26 cellular contexts compared by ENCODE assay signal in genomic region chr20:34798871-34799270, GRCh38. TPM values are rescaled to one million over a fixed set of nuclear protein-coding genes. Genes with fewer than 3 reads are reported as not detected.
DNase-seq lines count a peak whose midpoint lies in the region; ATAC-seq lines count a peak whose summit lies in the region.
"Had no signal": no experiment of that assay in that cellular context is flagged by ENCODE, and none has a peak within 500 bp of the region (broad histone marks: within the 10 kb centered on the region; RNA-seq: fewer than 3 reads in every experiment).

No MANE protein-coding gene starts in this region.

- H3K9me3 Mint-ChIP-seq in effector memory CD8-positive, alpha-beta T cell: no peaks in the 10 kb centered on the region
- no peaks in the 10 kb centered on the region for H3K9me3 Mint-ChIP-seq in stimulated activated effector memory CD8-positive, alpha-beta T cell treated with anti-CD3 and anti-CD28 coated beads, Interleukin-12 subunit alpha, Interleukin-12 subunit beta, amount 100 ng/mL, for 72 hours
- H3K9me3 Mint-ChIP-seq: CD4-positive, alpha-beta T cell had no signal

- no peaks in the 10 kb centered on the region for H3K36me3 Mint-ChIP-seq in T-helper 17 cell (ENCODE audit: low read depth)
- peaks cover 3% of the 10 kb centered on the region for H3K36me3 Mint-ChIP-seq in effector memory CD8-positive, alpha-beta T cell (ENCODE audit: insufficient read depth)
- H3K36me3 Mint-ChIP-seq in stimulated activated effector memory CD8-positive, alpha-beta T cell treated with anti-CD3 and anti-CD28 coated beads, Interleukin-12 subunit alpha, Interleukin-12 subunit beta, amount 100 ng/mL, for 72 hours: peaks cover 20% of the 10 kb centered on the region

- DNase-seq in GM04503 (ENCODE audit: low read depth): peak; percentile 17
- no peak for DNase-seq in T-helper 17 cell
- no peak for DNase-seq in effector memory CD8-positive, alpha-beta T cell
- no peak for DNase-seq in stimulated activated effector memory CD8-positive, alpha-beta T cell treated with anti-CD3 and anti-CD28 coated beads, Interleukin-12 subunit alpha, Interleukin-12 subunit beta, amount 100 ng/mL, for 72 hours (ENCODE audit: low spot score in 2 of 2)
- no peak for DNase-seq in hippocampal formation (lab: John Stamatoyannopoulos, UW)
- no peak for DNase-seq in foreskin melanocyte
- DNase-seq: AML-193; CD4-positive, alpha-beta T cell; COR-L47; DMS53; HCEC 1CT; KBM-7; MG63; NCI-H1105 treated with DMSO at 0.1 percent for 48 hours; NCI-H146; NCI-H1930; NCI-H446; NCI-H524 treated with DMSO at 0.1 percent for 48 hours; NCI-H774; NK-92 treated with Interleukin-12 subunit alpha and Interleukin-12 subunit beta, amount 100 ng/mL, for 24 hours; PC-3; SJCRH30 had no signal

- ATAC-seq in T-helper 17 cell (no peak), HG02981 (IDR thresholded peaks at IDR 0.05; ENCODE audit: unreplicated experiment) (no peak)
- no peak for ATAC-seq in effector memory CD8-positive, alpha-beta T cell (replicated peaks)
- ATAC-seq in stimulated activated effector memory CD8-positive, alpha-beta T cell treated with anti-CD3 and anti-CD28 coated beads, Interleukin-12 subunit alpha, Interleukin-12 subunit beta, amount 100 ng/mL, for 72 hours: no peak
- ATAC-seq: A549, GM12878, PC-3, SK-N-SH treated with all-trans-retinoic acid at 6 μM for 48 hours had no signal

- no peaks in the 10 kb centered on the region for H3K27me3 Mint-ChIP-seq in T-helper 17 cell
- H3K27me3 Mint-ChIP-seq in effector memory CD8-positive, alpha-beta T cell: no peaks in the 10 kb centered on the region
- H3K27me3 Mint-ChIP-seq: CD4-positive, alpha-beta T cell had no signal

- H3K4me3 Mint-ChIP-seq in T-helper 17 cell: no peak overlapping the region
- H3K4me3 Mint-ChIP-seq in effector memory CD8-positive, alpha-beta T cell: no peak overlapping the region
- no peak overlapping the region for H3K4me3 Mint-ChIP-seq in stimulated activated effector memory CD8-positive, alpha-beta T cell treated with anti-CD3 and anti-CD28 coated beads, Interleukin-12 subunit alpha, Interleukin-12 subunit beta, amount 100 ng/mL, for 72 hours
- H3K4me3 Mint-ChIP-seq: CD4-positive, alpha-beta T cell had no signal

- peaks cover 44% of the 10 kb centered on the region for H3K4me1 Mint-ChIP-seq in T-helper 17 cell
- peaks cover 32 to 49% of the 10 kb centered on the region in 2 donors for H3K4me1 Mint-ChIP-seq in effector memory CD8-positive, alpha-beta T cell (ENCODE audit: low read depth in 2 of 2)
- H3K4me1 Mint-ChIP-seq in stimulated activated effector memory CD8-positive, alpha-beta T cell treated with anti-CD3 and anti-CD28 coated beads, Interleukin-12 subunit alpha, Interleukin-12 subunit beta, amount 100 ng/mL, for 72 hours: peaks cover 60% of the 10 kb centered on the region

- H3K27ac Mint-ChIP-seq in T-helper 17 cell: peak overlapping the region; percentile 49
- peak overlapping the region; percentile 21 to 24 for H3K27ac Mint-ChIP-seq in effector memory CD8-positive, alpha-beta T cell
- H3K27ac Mint-ChIP-seq in stimulated activated effector memory CD8-positive, alpha-beta T cell treated with anti-CD3 and anti-CD28 coated beads, Interleukin-12 subunit alpha, Interleukin-12 subunit beta, amount 100 ng/mL, for 72 hours: peak overlapping the region; percentile 15
- H3K27ac Mint-ChIP-seq: CD4-positive, alpha-beta T cell had no signal

- no peaks in the 10 kb centered on the region for H3K9me3 ChIP-seq in T-helper 17 cell (ENCODE audit: control insufficient read depth, low read length, poor library complexity, severe bottlenecking)
- H3K9me3 ChIP-seq: A549, SJCRH30 had no signal

RNA-seq across cellular contexts. Expression of gene NCOA6, which starts 26.6 kb away (rescaled TPM):
- 10 to 100 TPM; 26.3 to 30.7 TPM for total RNA-seq in T-helper 17 cell
